Comparison of ENCODE assay signal across 12 cellular contexts in the genomic region with DNA sequence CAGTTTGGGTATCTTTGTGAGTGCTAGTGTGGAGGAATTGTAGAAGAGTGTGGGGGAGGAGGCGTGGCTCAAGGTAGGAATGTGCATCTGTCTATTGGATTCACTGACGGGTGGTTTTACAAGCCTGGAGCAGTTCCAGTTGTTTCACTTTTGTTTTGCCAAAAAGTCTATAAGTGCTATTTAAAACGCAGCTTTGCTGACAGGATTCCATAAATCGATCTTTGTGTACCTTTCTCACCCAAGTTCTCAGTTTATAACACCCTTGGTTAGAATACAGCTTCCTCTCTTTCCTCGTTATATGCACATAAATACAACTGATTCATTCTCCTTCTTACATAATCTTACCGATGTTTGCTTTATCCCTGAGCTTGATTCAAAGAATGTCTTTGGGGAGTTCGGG.
DNase-seq lines count a peak whose midpoint lies in the region; ATAC-seq and TF ChIP-seq lines count a peak whose summit lies in the region.
"Had no signal": no experiment of that assay in that cellular context is flagged by ENCODE, and none has a peak within 500 bp of the region (broad histone marks: within the 10 kb centered on the region; RNA-seq: fewer than 3 reads in every experiment).

No MANE protein-coding gene starts in this region.

- H3K9me3 ChIP-seq in RWPE2 (ENCODE audit: severe bottlenecking) = no peaks in the 10 kb centered on the region

- H3K27ac Mint-ChIP-seq in HFFc6 = no peak overlapping the region
- H3K27ac Mint-ChIP-seq in immature natural killer cell = no peak overlapping the region
- no peak overlapping the region for H3K27ac Mint-ChIP-seq in stimulated activated naive CD8-positive, alpha-beta T cell treated with anti-CD3 and anti-CD28 coated beads, Interleukin-15, amount 100 ng/mL, for 72 hours

- H3K9me3 Mint-ChIP-seq in HFFc6 (no peaks in the 10 kb centered on the region), immature natural killer cell (peaks cover 0 to 9% (median 0%) of the 10 kb centered on the region in 6 donors)
- no peaks in the 10 kb centered on the region for H3K9me3 Mint-ChIP-seq in stimulated activated naive CD8-positive, alpha-beta T cell treated with anti-CD3 and anti-CD28 coated beads, Interleukin-15, amount 100 ng/mL, for 72 hours

- peak; percentile 84 for ATAC-seq in RWPE2 (ENCODE audit: low read depth)
- ATAC-seq in stimulated activated naive CD8-positive, alpha-beta T cell treated with anti-CD3 and anti-CD28 coated beads, Interleukin-15, amount 100 ng/mL, for 72 hours = no peak
- no peak for ATAC-seq in GM19324 (IDR thresholded peaks at IDR 0.05; ENCODE audit: low FRiP score, unreplicated experiment)

- no peaks in the 10 kb centered on the region; the same call in 1 of the 2 replicates for H3K4me1 Mint-ChIP-seq in HFFc6 (ENCODE audit: low read depth)
- H3K4me1 Mint-ChIP-seq in immature natural killer cell = peaks cover 10 to 14% of the 10 kb centered on the region in 2 donors
- H3K4me1 Mint-ChIP-seq in stimulated activated naive CD8-positive, alpha-beta T cell treated with anti-CD3 and anti-CD28 coated beads, Interleukin-15, amount 100 ng/mL, for 72 hours = peaks cover 10% of the 10 kb centered on the region

- peak overlapping the region; percentile 16 for H3K4me3 ChIP-seq in RWPE2 (ENCODE audit: severe bottlenecking)
- H3K4me3 ChIP-seq: lung had no signal

- H3K27me3 ChIP-seq in RWPE2 (ENCODE audit: insufficient read depth, poor library complexity, severe bottlenecking) = peaks cover 1% of the 10 kb centered on the region

- H3K36me3 ChIP-seq in RWPE2 (ENCODE audit: low read depth) = no peaks in the 10 kb centered on the region

- TF ChIP-seq CTCF in HFFc6 (IDR thresholded peaks at IDR 0.05) (no peak), RWPE2 (IDR thresholded peaks at IDR 0.05; ENCODE audit: poor library complexity, severe bottlenecking) (no peak)

- peak overlapping the region; percentile 1; the same call in 1 of the 2 replicates for H3K4me3 Mint-ChIP-seq in HFFc6
- H3K4me3 Mint-ChIP-seq in immature natural killer cell = peak overlapping the region in 4 of 5 donors; percentile 11 to 49 (median 26)
- H3K4me3 Mint-ChIP-seq in stimulated activated naive CD8-positive, alpha-beta T cell treated with anti-CD3 and anti-CD28 coated beads, Interleukin-15, amount 100 ng/mL, for 72 hours = peak overlapping the region; percentile 8 to 12

- H3K4me1 ChIP-seq in RWPE2 (ENCODE audit: insufficient read depth, poor library complexity, severe bottlenecking) = peaks cover 3% of the 10 kb centered on the region

- DNase-seq in HFFc6 (no peak), RWPE2 (ENCODE audit: low spot score) (no peak), immature natural killer cell (no peak), NCI-H524 (lab: John Stamatoyannopoulos, UW) (no peak), nucleus accumbens (lab: John Stamatoyannopoulos, UW) (no peak)
- DNase-seq in stimulated activated naive CD8-positive, alpha-beta T cell treated with anti-CD3 and anti-CD28 coated beads, Interleukin-15, amount 100 ng/mL, for 72 hours = no peak
- DNase-seq: activated CD8-positive, alpha-beta memory T cell treated with anti-CD3 and anti-CD28 coated beads, Interleukin-2, amount 50 U/mL, for 4 hours; GOT3; MV-4-11; stimulated activated CD8-positive, alpha-beta memory T cell treated with anti-CD3 and anti-CD28 coated beads, Interleukin-4, amount 100 ng/mL, for 48 hours had no signal

- no peak overlapping the region for H3K27ac ChIP-seq in RWPE2 (ENCODE audit: poor library complexity, severe bottlenecking)

- H3K27me3 Mint-ChIP-seq in HFFc6 (ENCODE audit: insufficient read depth) (peaks cover 5% of the 10 kb centered on the region), immature natural killer cell (ENCODE audit: low read depth in 3 of 3) (peaks cover 2 to 7% (median 3%) of the 10 kb centered on the region in 3 donors)
- no peaks in the 10 kb centered on the region for H3K27me3 Mint-ChIP-seq in stimulated activated naive CD8-positive, alpha-beta T cell treated with anti-CD3 and anti-CD28 coated beads, Interleukin-15, amount 100 ng/mL, for 72 hours

- H3K36me3 Mint-ChIP-seq in HFFc6 (ENCODE audit: low read depth) (no peaks in the 10 kb centered on the region), immature natural killer cell (no peaks in the 10 kb centered on the region)
